Comparison of ENCODE assay signal across 21 cellular contexts in the genomic region with DNA sequence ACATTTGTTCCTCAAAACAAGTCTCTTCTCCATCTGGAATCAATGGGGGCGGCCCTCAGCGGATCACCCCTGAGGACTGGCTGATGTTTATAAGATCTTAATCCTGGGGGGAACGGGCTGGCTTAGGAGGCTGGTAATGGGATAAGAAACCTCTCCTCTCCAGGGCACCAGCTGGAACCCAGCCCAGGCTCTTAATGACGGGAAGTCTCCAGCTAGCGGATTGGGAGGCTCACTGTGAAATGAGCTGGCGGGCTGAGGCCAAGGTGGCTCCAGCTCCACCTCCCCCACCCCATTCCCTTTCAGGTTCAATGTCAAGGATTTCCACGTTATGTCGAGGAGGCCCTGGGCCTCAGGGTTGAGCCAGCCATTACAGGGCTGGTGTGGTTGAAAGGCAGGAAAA.
DNase-seq lines count a peak whose midpoint lies in the region; TF ChIP-seq lines count a peak whose summit lies in the region.
"Had no signal": no experiment of that assay in that cellular context is flagged by ENCODE, and none has a peak within 500 bp of the region (broad histone marks: within the 10 kb centered on the region; RNA-seq: fewer than 3 reads in every experiment).

No MANE protein-coding gene starts in this region.

- H3K4me3 ChIP-seq in SK-N-MC (peak overlapping the region; percentile 68), retinal pigment epithelial cell (ENCODE audit: low read length) (no peak overlapping the region)
- H3K4me3 ChIP-seq: K562, PC-9 had no signal

- H3K9me3 ChIP-seq in SK-N-MC (ENCODE audit: low read depth, low read length) = no peaks in the 10 kb centered on the region

- H3K9ac ChIP-seq in SK-N-MC (ENCODE audit: insufficient read length) = no peak overlapping the region

- TF ChIP-seq CTCF in retinal pigment epithelial cell (conservative IDR thresholded peaks at IDR 0.05; ENCODE audit: low read depth, low read length) = no peak

- peak overlapping the region; percentile 85 for H3K27ac ChIP-seq in SK-N-MC
- H3K27ac ChIP-seq: C4-2B, PC-9, RWPE1 had no signal

- H3K36me3 ChIP-seq in SK-N-MC (ENCODE audit: insufficient read depth, low read length) = no peaks in the 10 kb centered on the region

- DNase-seq in Daoy (ENCODE audit: low read depth) (peak; percentile 44), NCI-H2171 (lab: John Stamatoyannopoulos, UW) (peak; percentile 77), SK-N-MC (ENCODE audit: low read depth, low spot score) (peak; percentile 50), retinal pigment epithelial cell (ENCODE audit: low read depth) (peak; percentile 89), SHP77 (lab: John Stamatoyannopoulos, UW) (no peak), NCI-H1417 treated with DMSO at 0.1 percent for 48 hours (lab: John Stamatoyannopoulos, UW) (no peak)
- no peak for DNase-seq in activated CD4-positive, CD25-positive, alpha-beta regulatory T cell treated with anti-CD3 and anti-CD28 coated beads, Interleukin-2, amount 50 U/mL, for 72 hours
- DNase-seq: AML-193, DMS 273 treated with DMSO at 0.1 percent for 48 hours, DND-41, HCEC 1CT, NCI-H1092 treated with DMSO at 0.1 percent for 48 hours, NCI-H1694, NCI-H2081 treated with DMSO at 0.1 percent for 48 hours, NCI-H345, NCI-H526 treated with DMSO at 0.1 percent for 48 hours, PC-9, T-helper 17 cell had no signal

Comparison
In these comparisons a context has a peak if more than half of its experiments do, and no peak if none do; other contexts are left out.
1. DNase-seq: peak in Daoy (single experiment), NCI-H2171 (single experiment), SK-N-MC (single experiment) and retinal pigment epithelial cell (single experiment); none in SHP77 (0 of 2), NCI-H1417 treated with DMSO at 0.1 percent for 48 hours (single experiment) and activated CD4-positive, CD25-positive, alpha-beta regulatory T cell treated with anti-CD3 and anti-CD28 coated beads, Interleukin-2, amount 50 U/mL, for 72 hours (single experiment).